Comparison of ENCODE assay signal across 17 cellular contexts in genomic region chr11:66226111-66226510, GRCh38. TPM values are rescaled to one million over a fixed set of nuclear protein-coding genes. Genes with fewer than 3 reads are reported as not detected.
A peak's percentile ranks its signal among the peaks of the same experiment; 100 is the strongest.
DNase-seq lines count a peak whose midpoint lies in the region; ATAC-seq, FAIRE-seq and TF ChIP-seq lines count a peak whose summit lies in the region.
"Had no signal": no experiment of that assay in that cellular context is flagged by ENCODE, and none has a peak within 500 bp of the region (broad histone marks: within the 10 kb centered on the region; RNA-seq: fewer than 3 reads in every experiment).

No MANE protein-coding gene starts in this region.

- no peaks in the 10 kb centered on the region for H3K9me3 Mint-ChIP-seq in activated T-cell treated with anti-CD3 and anti-CD28 coated beads, Interleukin-2, amount 50 U/mL, for 24 hours
- no peaks in the 10 kb centered on the region for H3K9me3 Mint-ChIP-seq in activated T-helper 1 cell treated with anti-CD3 and anti-CD28 coated beads, Interleukin-12 subunit alpha, Interleukin-12 subunit beta, Interleukin-2, Interleukin-4 antibody, amounts not matched to agents 30 ng/mL and 10 ng/mL and 1 ng/mL, durations not matched to agents 14 hours and 24 hours and 36 hours

- intact Hi-C loops in activated T-helper 1 cell treated with anti-CD3 and anti-CD28 coated beads, Interleukin-12 subunit alpha, Interleukin-12 subunit beta, Interleukin-2, Interleukin-4 antibody, amounts not matched to agents 30 ng/mL and 10 ng/mL and 1 ng/mL, durations not matched to agents 14 hours and 24 hours and 36 hours (cut with micrococcal nuclease), result no loop called here
- intact Hi-C loops in kidney (cut with DNase I), result loop anchor here (10.0 kb wide), 1 partner anchor 49 kb away; the partner anchor contains the start of gene CNIH2

- H3K9ac ChIP-seq in kidney (ENCODE audit: low read length in 2 of 2), result no peak overlapping the region

- no peaks in the 10 kb centered on the region for H3K4me1 ChIP-seq in HEK293 (ENCODE audit: control insufficient read depth, insufficient read depth, low read length)
- H3K4me1 ChIP-seq in kidney (ENCODE audit: control insufficient read depth in 1 of 2, insufficient read depth in 1 of 2, low read depth in 1 of 2, low read length in 2 of 2), result no peaks in the 10 kb centered on the region

- H3K4me1 Mint-ChIP-seq in activated T-cell treated with anti-CD3 and anti-CD28 coated beads, Interleukin-2, amount 50 U/mL, for 24 hours (ENCODE audit: low read depth), result peaks cover 23% of the 10 kb centered on the region
- peaks cover 20% of the 10 kb centered on the region for H3K4me1 Mint-ChIP-seq in activated T-helper 1 cell treated with anti-CD3 and anti-CD28 coated beads, Interleukin-12 subunit alpha, Interleukin-12 subunit beta, Interleukin-2, Interleukin-4 antibody, amounts not matched to agents 30 ng/mL and 10 ng/mL and 1 ng/mL, durations not matched to agents 14 hours and 24 hours and 36 hours (ENCODE audit: low read depth)

- H3K36me3 ChIP-seq in HEK293 (ENCODE audit: control insufficient read depth in 2 of 2, insufficient read depth in 1 of 2, low read length in 2 of 2) (peaks cover 0 to 35% of the 10 kb centered on the region in 2 experiments; a peak in 1 of 3 replicates), kidney (ENCODE audit: control insufficient read depth in 1 of 2, insufficient read depth in 2 of 2, low read length in 2 of 2) (peaks cover 8 to 10% of the 10 kb centered on the region in 2 donors)

- no peak overlapping the region for H3K4me3 Mint-ChIP-seq in activated T-cell treated with anti-CD3 and anti-CD28 coated beads, Interleukin-2, amount 50 U/mL, for 24 hours
- no peak overlapping the region for H3K4me3 Mint-ChIP-seq in activated T-helper 1 cell treated with anti-CD3 and anti-CD28 coated beads, Interleukin-12 subunit alpha, Interleukin-12 subunit beta, Interleukin-2, Interleukin-4 antibody, amounts not matched to agents 30 ng/mL and 10 ng/mL and 1 ng/mL, durations not matched to agents 14 hours and 24 hours and 36 hours

- no peaks in the 10 kb centered on the region for H3K27me3 Mint-ChIP-seq in activated T-cell treated with anti-CD3 and anti-CD28 coated beads, Interleukin-2, amount 50 U/mL, for 24 hours
- H3K27me3 Mint-ChIP-seq in activated T-helper 1 cell treated with anti-CD3 and anti-CD28 coated beads, Interleukin-12 subunit alpha, Interleukin-12 subunit beta, Interleukin-2, Interleukin-4 antibody, amounts not matched to agents 30 ng/mL and 10 ng/mL and 1 ng/mL, durations not matched to agents 14 hours and 24 hours and 36 hours (ENCODE audit: insufficient read depth), result no peaks in the 10 kb centered on the region

- POLR2A ChIA-PET in HEK293 (lab: Yijun Ruan, JAX), result no interaction called here

- DNase-seq in activated T-cell treated with anti-CD3 and anti-CD28 coated beads, Interleukin-2, amount 50 U/mL, for 24 hours, result no peak
- DNase-seq in activated T-cell treated with anti-CD3 and anti-CD28 coated beads for 4 hours, result no peak
- no peak for DNase-seq in activated T-helper 1 cell treated with anti-CD3 and anti-CD28 coated beads, Interleukin-12 subunit alpha, Interleukin-12 subunit beta, Interleukin-2, Interleukin-4 antibody, amounts not matched to agents 30 ng/mL and 10 ng/mL and 1 ng/mL, durations not matched to agents 14 hours and 24 hours and 36 hours (ENCODE audit: low spot score)
- DNase-seq in kidney, result peak; percentile 12
- no peak for DNase-seq in stimulated activated CD4-positive, alpha-beta T cell treated with anti-CD3 and anti-CD28 coated beads, Interleukin-12 subunit alpha, Interleukin-12 subunit beta, amount 100 ng/mL, for 4 hours
- DNase-seq in UCSD-AML1 (lab: John Stamatoyannopoulos, UW; ENCODE audit: unreplicated experiment), result no peak
- DNase-seq: GF-D8, GOT3, KG1, NCI-H1436, NCI-H2081 treated with DMSO at 0.1 percent for 48 hours, NCI-H510A treated with DMSO at 0.1 percent for 48 hours had no signal

- no peak for FAIRE-seq in kidney (lab: Jason Lieb, UNC)
- FAIRE-seq: A549, GM12891, HepG2 had no signal

- H3K36me3 Mint-ChIP-seq in activated T-cell treated with anti-CD3 and anti-CD28 coated beads, Interleukin-2, amount 50 U/mL, for 24 hours (ENCODE audit: low read depth), result peaks cover 73% of the 10 kb centered on the region
- H3K36me3 Mint-ChIP-seq in activated T-helper 1 cell treated with anti-CD3 and anti-CD28 coated beads, Interleukin-12 subunit alpha, Interleukin-12 subunit beta, Interleukin-2, Interleukin-4 antibody, amounts not matched to agents 30 ng/mL and 10 ng/mL and 1 ng/mL, durations not matched to agents 14 hours and 24 hours and 36 hours (ENCODE audit: low read depth), result peaks cover 18% of the 10 kb centered on the region

- H3K27ac ChIP-seq in HEK293 (ENCODE audit: extremely low read depth, low read depth, low read length), result no peak overlapping the region
- no peak overlapping the region for H3K27ac ChIP-seq in kidney (ENCODE audit: low read depth in 2 of 2, low read length in 2 of 2)
- H3K27ac ChIP-seq: A549 had no signal

- H3K9me3 ChIP-seq in HEK293 (ENCODE audit: control insufficient read depth, insufficient read depth, low read depth, low read length), result no peaks in the 10 kb centered on the region
- H3K9me3 ChIP-seq in kidney (ENCODE audit: control insufficient read depth in 1 of 2, low read length in 2 of 2), result no peaks in the 10 kb centered on the region
- H3K9me3 ChIP-seq: A549 had no signal

- ATAC-seq in GM21526 (IDR thresholded peaks at IDR 0.05; ENCODE audit: low FRiP score, unreplicated experiment), result no peak
- ATAC-seq: A549, HepG2 had no signal

- no peak overlapping the region for H3K4me3 ChIP-seq in HEK293 (ENCODE audit: low read depth, low read length)
- H3K4me3 ChIP-seq in kidney (ENCODE audit: low read length in 2 of 2), result no peak overlapping the region
- H3K4me3 ChIP-seq: A549 had no signal

- TF ChIP-seq CTCF in HEK293 (tag by site-specific recombination; IDR thresholded peaks at IDR 0.05) (no peak), kidney (IDR thresholded peaks at IDR 0.05; ENCODE audit: borderline replicate concordance, extremely low read depth, insufficient read depth) (no peak)

- H3K27ac Mint-ChIP-seq in activated T-cell treated with anti-CD3 and anti-CD28 coated beads, Interleukin-2, amount 50 U/mL, for 24 hours, result peak overlapping the region; percentile 70
- peak overlapping the region; percentile 67 for H3K27ac Mint-ChIP-seq in activated T-helper 1 cell treated with anti-CD3 and anti-CD28 coated beads, Interleukin-12 subunit alpha, Interleukin-12 subunit beta, Interleukin-2, Interleukin-4 antibody, amounts not matched to agents 30 ng/mL and 10 ng/mL and 1 ng/mL, durations not matched to agents 14 hours and 24 hours and 36 hours

- CTCF ChIA-PET in HEK293 (lab: Yijun Ruan, JAX), result interaction anchor here (0.7 to 1.3 kb wide), 3 partner anchors 34 to 835 kb away, joined by 3 to 6 read pairs (median 3); no protein-coding TSS in a partner anchor

TF ChIP-seq in HEK293, 187 proteins besides CTCF, POLR2A, EP300 and RAD21:
- no peak for TF ChIP-seq ZNF248 (tag by site-specific recombination; IDR thresholded peaks at IDR 0.05)
- 0 out of 2 replicates have a peak, but pooled peaks have one; percentile 16 for TF ChIP-seq PRDM10 (tag by site-specific recombination; IDR thresholded peaks at IDR 0.05)

RNA-seq across cellular contexts. Expression of gene KLC2, which starts 31.4 kb away (rescaled TPM):
- 56.3 and 62.1 TPM in 2 replicates for total RNA-seq in activated T-helper 1 cell treated with anti-CD3 and anti-CD28 coated beads, Interleukin-12 subunit alpha, Interleukin-12 subunit beta, Interleukin-2, Interleukin-4 antibody, amounts not matched to agents 30 ng/mL and 10 ng/mL and 1 ng/mL, durations not matched to agents 14 hours and 24 hours and 36 hours
- total RNA-seq in kidney, result 30.6 TPM
- 16.2 TPM for polyA plus RNA-seq in kidney (ENCODE audit: insufficient read depth, low read depth, low replicate concordance)

RNA-seq across cellular contexts. Expression of gene RAB1B, which starts 42.3 kb away (rescaled TPM):
- total RNA-seq in activated T-helper 1 cell treated with anti-CD3 and anti-CD28 coated beads, Interleukin-12 subunit alpha, Interleukin-12 subunit beta, Interleukin-2, Interleukin-4 antibody, amounts not matched to agents 30 ng/mL and 10 ng/mL and 1 ng/mL, durations not matched to agents 14 hours and 24 hours and 36 hours, result 123 and 124 TPM in 2 replicates
- total RNA-seq in kidney, result 153 TPM
- 197 TPM for polyA plus RNA-seq in kidney (ENCODE audit: insufficient read depth, low read depth, low replicate concordance)

RNA-seq across cellular contexts. Expression of gene CNIH2, which starts 51.9 kb away (rescaled TPM):
- 1.7 and 1.8 TPM in 2 replicates for total RNA-seq in activated T-helper 1 cell treated with anti-CD3 and anti-CD28 coated beads, Interleukin-12 subunit alpha, Interleukin-12 subunit beta, Interleukin-2, Interleukin-4 antibody, amounts not matched to agents 30 ng/mL and 10 ng/mL and 1 ng/mL, durations not matched to agents 14 hours and 24 hours and 36 hours
- total RNA-seq in kidney, result 0.63 TPM
- not detected for polyA plus RNA-seq in kidney (ENCODE audit: insufficient read depth, low read depth, low replicate concordance)
